In the genomic region with DNA sequence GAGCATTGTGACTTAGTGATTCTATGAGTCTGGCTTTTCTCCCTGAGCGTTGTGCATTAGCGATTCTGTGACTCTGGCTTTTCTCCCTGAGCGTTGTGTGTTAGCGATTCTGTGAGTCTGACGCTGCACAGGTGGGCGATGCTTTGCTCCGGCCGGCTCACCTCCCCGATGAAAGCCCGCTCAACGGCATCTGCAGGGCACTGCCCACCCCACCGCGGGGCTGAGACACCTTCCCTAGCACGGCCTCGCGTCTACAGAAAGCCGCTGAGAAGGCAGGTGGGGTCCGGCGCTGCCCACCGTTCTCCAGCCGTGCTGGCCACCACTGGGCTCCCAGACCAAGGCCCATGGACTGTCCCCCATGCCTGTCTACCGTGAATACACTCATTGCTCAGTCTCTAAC, we compare ENCODE assay signal across 1 cellular context.
A peak's percentile ranks its signal among the peaks of the same experiment; 100 is the strongest.
TF ChIP-seq lines count a peak whose summit lies in the region.

No MANE protein-coding gene starts in this region.

TF ChIP-seq in GM12878, 131 proteins besides CTCF, POLR2A, EP300 and RAD21 (continued from another document):
- TF ChIP-seq, protein P1, sequence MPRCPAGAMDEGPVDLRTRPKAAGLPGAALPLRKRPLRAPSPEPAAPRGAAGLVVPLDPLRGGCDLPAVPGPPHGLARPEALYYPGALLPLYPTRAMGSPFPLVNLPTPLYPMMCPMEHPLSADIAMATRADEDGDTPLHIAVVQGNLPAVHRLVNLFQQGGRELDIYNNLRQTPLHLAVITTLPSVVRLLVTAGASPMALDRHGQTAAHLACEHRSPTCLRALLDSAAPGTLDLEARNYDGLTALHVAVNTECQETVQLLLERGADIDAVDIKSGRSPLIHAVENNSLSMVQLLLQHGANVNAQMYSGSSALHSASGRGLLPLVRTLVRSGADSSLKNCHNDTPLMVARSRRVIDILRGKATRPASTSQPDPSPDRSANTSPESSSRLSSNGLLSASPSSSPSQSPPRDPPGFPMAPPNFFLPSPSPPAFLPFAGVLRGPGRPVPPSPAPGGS (IDR thresholded peaks at IDR 0.05; ENCODE audit: borderline replicate concordance, insufficient read depth, low read depth, low read length, poor library complexity, severe bottlenecking) = peak; percentile 64
